In the genomic region with DNA sequence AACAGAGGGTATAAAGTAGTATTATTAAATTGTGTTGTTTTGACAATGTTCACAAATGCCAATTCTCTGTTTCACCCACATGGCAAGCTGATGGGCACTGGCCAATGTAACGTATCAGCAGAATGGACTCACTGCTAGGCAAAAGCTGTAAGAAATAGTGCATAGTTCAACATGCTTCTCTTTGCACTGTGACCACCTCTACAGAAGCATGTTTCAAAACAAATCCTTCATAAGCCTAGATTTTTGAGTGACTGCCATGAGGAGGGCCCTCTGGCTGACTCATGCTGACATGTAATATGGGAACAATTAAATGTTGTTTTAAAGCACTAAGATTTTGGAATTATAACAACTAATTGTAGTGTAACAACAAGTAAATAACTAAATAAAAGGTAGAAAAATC, we compare ENCODE assay signal across 11 cellular contexts. TPM values are rescaled to one million over a fixed set of nuclear protein-coding genes. Genes with fewer than 3 reads are reported as not detected.
DNase-seq lines count a peak whose midpoint lies in the region; ATAC-seq and TF ChIP-seq lines count a peak whose summit lies in the region.
"Had no signal": no experiment of that assay in that cellular context is flagged by ENCODE, and none has a peak within 500 bp of the region (broad histone marks: within the 10 kb centered on the region; RNA-seq: fewer than 3 reads in every experiment).

No MANE protein-coding gene starts in this region.

- POLR2A ChIA-PET in MCF 10A (lab: Yijun Ruan, JAX), result interaction anchor here (0.6 kb wide), 1 partner anchor 33 kb away, joined by 4 read pairs; no protein-coding TSS in a partner anchor

- H3K9me3 Mint-ChIP-seq in MCF 10A (ENCODE audit: unreplicated experiment), result peaks cover 30% of the 10 kb centered on the region
- no peaks in the 10 kb centered on the region for H3K9me3 Mint-ChIP-seq in activated T-helper 17 cell treated with anti-CD3 and anti-CD28 coated beads, Interleukin-2, amount 50 U/mL, for 72 hours

- H3K4me3 ChIP-seq in breast epithelium (no peak overlapping the region), subcutaneous abdominal adipose tissue (ENCODE audit: low read depth in 1 of 5, low read length in 5 of 5) (peak overlapping the region in 3 of 5 donors; percentile 18 to 53 (median 23))

- DNase-seq in MCF 10A (ENCODE audit: unreplicated experiment), result peak; percentile 74
- DNase-seq in breast epithelium (ENCODE audit: low spot score in 2 of 2), result no peak
- peak; percentile 93 for DNase-seq in fibroblast of the conjunctiva (ENCODE audit: low read depth)
- DNase-seq in activated naive CD4-positive, alpha-beta T cell (lab: John Stamatoyannopoulos, UW), result no peak
- no peak for DNase-seq in cerebellum (ENCODE audit: low spot score)
- no peak for DNase-seq in T1000 (lab: John Stamatoyannopoulos, UW)
- DNase-seq: NCI-H2029 treated with DMSO at 0.1 percent for 48 hours; stimulated activated CD8-positive, alpha-beta memory T cell treated with anti-CD3 and anti-CD28 coated beads, Interleukin-4, amount 100 ng/mL, for 48 hours had no signal

- TF ChIP-seq CTCF in MCF 10A (IDR thresholded peaks at IDR 0.05; ENCODE audit: unreplicated experiment) (no peak), breast epithelium (IDR thresholded peaks at IDR 0.05) (no peak)

- peaks cover 47% of the 10 kb centered on the region for H3K4me1 Mint-ChIP-seq in MCF 10A (ENCODE audit: insufficient read depth, unreplicated experiment)
- peaks cover 36% of the 10 kb centered on the region for H3K4me1 Mint-ChIP-seq in activated T-helper 17 cell treated with anti-CD3 and anti-CD28 coated beads, Interleukin-2, amount 50 U/mL, for 72 hours

- no peak for ATAC-seq in activated T-helper 17 cell treated with anti-CD3 and anti-CD28 coated beads, Interleukin-2, amount 50 U/mL, for 72 hours (replicated peaks)

- peaks cover 28% of the 10 kb centered on the region for H3K36me3 Mint-ChIP-seq in MCF 10A (ENCODE audit: insufficient read depth, unreplicated experiment)
- H3K36me3 Mint-ChIP-seq in activated T-helper 17 cell treated with anti-CD3 and anti-CD28 coated beads, Interleukin-2, amount 50 U/mL, for 72 hours (ENCODE audit: low read depth), result peaks cover 78% of the 10 kb centered on the region

- CTCF ChIA-PET in MCF 10A (lab: Yijun Ruan, JAX), result interaction anchor here (0.9 kb wide), 1 partner anchor 14 kb away, joined by 3 read pairs; no protein-coding TSS in a partner anchor

- no TSS peak for BruUV-seq in MCF 10A (replicated peaks; lab: Mats Ljungman, UMichigan)

- no peaks in the 10 kb centered on the region for H3K36me3 ChIP-seq in breast epithelium
- H3K36me3 ChIP-seq in subcutaneous abdominal adipose tissue (ENCODE audit: control insufficient read depth in 5 of 5, insufficient read depth in 5 of 5, low read length in 5 of 5), result peaks cover 0 to 9% (median 4%) of the 10 kb centered on the region in 5 donors

- peak overlapping the region; percentile 94 for H3K27ac Mint-ChIP-seq in MCF 10A (ENCODE audit: low read depth, unreplicated experiment)
- H3K27ac Mint-ChIP-seq in activated T-helper 17 cell treated with anti-CD3 and anti-CD28 coated beads, Interleukin-2, amount 50 U/mL, for 72 hours, result peak overlapping the region; percentile 51
- H3K27ac Mint-ChIP-seq: B cell had no signal

- H3K27me3 ChIP-seq in breast epithelium (no peaks in the 10 kb centered on the region), subcutaneous abdominal adipose tissue (ENCODE audit: control insufficient read depth in 5 of 5, insufficient read depth in 4 of 5, low read length in 5 of 5) (no peaks in the 10 kb centered on the region)

- H3K9me3 ChIP-seq in breast epithelium, result peaks cover 3 to 4% of the 10 kb centered on the region in 2 donors
- no peaks in the 10 kb centered on the region for H3K9me3 ChIP-seq in subcutaneous abdominal adipose tissue (ENCODE audit: control insufficient read depth in 5 of 5, low read length in 5 of 5)

- H3K9ac ChIP-seq in subcutaneous abdominal adipose tissue (ENCODE audit: low read length in 5 of 5), result peak overlapping the region in 3 of 5 donors; percentile 40 to 50 (median 41)

- no peaks in the 10 kb centered on the region for H3K27me3 Mint-ChIP-seq in MCF 10A (ENCODE audit: insufficient read depth, unreplicated experiment)
- H3K27me3 Mint-ChIP-seq in activated T-helper 17 cell treated with anti-CD3 and anti-CD28 coated beads, Interleukin-2, amount 50 U/mL, for 72 hours, result no peaks in the 10 kb centered on the region
- H3K27me3 Mint-ChIP-seq: B cell had no signal

- TF ChIP-seq POLR2A in breast epithelium (IDR thresholded peaks at IDR 0.05), result no peak

- intact Hi-C loops in MCF 10A (cut with micrococcal nuclease), result no loop called here
- intact Hi-C loops in breast epithelium (cut with DNase I; ENCODE audit: low total_unique reads), result no loop called here

- H3K4me1 ChIP-seq in breast epithelium (peaks cover 0 to 7% of the 10 kb centered on the region in 2 donors), subcutaneous abdominal adipose tissue (ENCODE audit: control insufficient read depth in 5 of 5, insufficient read depth in 5 of 5, low read length in 5 of 5) (peaks cover 4 to 56% (median 55%) of the 10 kb centered on the region in 5 donors)

- H3K27ac ChIP-seq in breast epithelium (peak overlapping the region in 1 of 2 donors; percentile 68), subcutaneous abdominal adipose tissue (ENCODE audit: low read depth, low read length) (peak overlapping the region; percentile 97)

- H3K4me3 Mint-ChIP-seq in MCF 10A (ENCODE audit: unreplicated experiment), result peak overlapping the region; percentile 77
- peak overlapping the region; percentile 95 for H3K4me3 Mint-ChIP-seq in activated T-helper 17 cell treated with anti-CD3 and anti-CD28 coated beads, Interleukin-2, amount 50 U/mL, for 72 hours
- H3K4me3 Mint-ChIP-seq: B cell had no signal

RNA-seq across cellular contexts. Expression of gene GBE1, which starts 3.2 kb away (rescaled TPM):
- total RNA-seq in MCF 10A (2022) (41.8 and 58.1 TPM in 2 replicates), breast epithelium (100 to 1,000 TPM in 1 of 3 donors, 10 to 100 TPM in 2; 34.4 to 148 (median 49.8) TPM), cerebellum (14.4 TPM)
- total RNA-seq in activated T-helper 17 cell treated with anti-CD3 and anti-CD28 coated beads, Interleukin-2, amount 50 U/mL, for 72 hours, result 100 to 1,000 TPM in 1 of 2 donors, 10 to 100 TPM in 1; 64.4 to 251 TPM

Comparison
In these comparisons a context has a peak if more than half of its experiments do, and no peak if none do; other contexts are left out.
1. DNase-seq: peak in MCF 10A (single experiment) and fibroblast of the conjunctiva (single experiment); none in breast epithelium (0 of 2), activated naive CD4-positive, alpha-beta T cell (0 of 4), cerebellum (single experiment) and T1000 (single experiment).
2. H3K4me3 ChIP-seq: peak in subcutaneous abdominal adipose tissue (3 of 5); none in breast epithelium (0 of 3).